Comparison of ENCODE assay signal across 18 cellular contexts in genomic region chr5:51201708-51202107, GRCh38.
A peak's percentile ranks its signal among the peaks of the same experiment; 100 is the strongest.
DNase-seq lines count a peak whose midpoint lies in the region; ATAC-seq, FAIRE-seq and TF ChIP-seq lines count a peak whose summit lies in the region.
"Had no signal": no experiment of that assay in that cellular context is flagged by ENCODE, and none has a peak within 500 bp of the region (broad histone marks: within the 10 kb centered on the region; RNA-seq: fewer than 3 reads in every experiment).

No MANE protein-coding gene starts in this region.

- H3K79me2 ChIP-seq in HepG2 (ENCODE audit: insufficient read depth, low read length): no peaks in the 10 kb centered on the region

- H3K4me3 ChIP-seq in HepG2 (replicated peaks in 1 of 3; ENCODE audit: insufficient read depth in 1 of 3, low read depth in 2 of 3, low read length in 3 of 3) (no peak overlapping the region), right lobe of liver (no peak overlapping the region)
- H3K4me3 ChIP-seq: BLaER1 had no signal

- TF ChIP-seq CTCF in HepG2 (CRISPR knock-in tag; IDR thresholded peaks at IDR 0.05): no peak
- TF ChIP-seq CTCF in right lobe of liver (IDR thresholded peaks at IDR 0.05): no peak

- POLR2A ChIA-PET in HepG2 (lab: Yijun Ruan, JAX): no interaction called here

- H2AFZ ChIP-seq in HepG2 (ENCODE audit: low read length): no peak overlapping the region

- TF ChIP-seq RAD21 in HepG2 (CRISPR knock-in tag; IDR thresholded peaks at IDR 0.05): no peak

- FAIRE-seq in HepG2 (lab: Jason Lieb, UNC) (no peak), G401.6 (lab: Jason Lieb, UNC) (peak; percentile 17)
- FAIRE-seq: GM12891, GM18507, H1 had no signal

- in situ Hi-C loops in HepG2 (cut with HindIII; ENCODE audit: extremely low pct_ligation_motif_present, low pct_unique_long_range_greater_than_20kb): no loop called here

- H3K9ac ChIP-seq in HepG2 (ENCODE audit: insufficient read depth, low read depth, low read length): no peak overlapping the region
- H3K9ac ChIP-seq: BLaER1 had no signal

- TF ChIP-seq POLR2A in HepG2 (IDR thresholded peaks at IDR 0.05; ENCODE audit: insufficient read depth in 1 of 2, low read depth in 2 of 2, low read length in 2 of 2): no peak
- TF ChIP-seq POLR2A in right lobe of liver (IDR thresholded peaks at IDR 0.05): no peak

- H3K9me3 ChIP-seq in HepG2 (ENCODE audit: low read length): no peaks in the 10 kb centered on the region
- H3K9me3 ChIP-seq in right lobe of liver: no peaks in the 10 kb centered on the region
- H3K9me3 ChIP-seq: BLaER1, Caco-2 had no signal

- BruUV-seq in HepG2 (replicated peaks; lab: Mats Ljungman, UMichigan): no TSS peak

- DNase-seq in HepG2 (ENCODE audit: low spot score) (no peak), right lobe of liver (no peak), NCI-H69 (lab: John Stamatoyannopoulos, UW) (peak; percentile 62), GOT3 (lab: John Stamatoyannopoulos, UW) (no peak)
- DNase-seq in effector CD8-positive, alpha-beta T cell (lab: John Stamatoyannopoulos, UW): no peak
- DNase-seq: Caco-2; CD4-positive, CD25-positive, alpha-beta regulatory T cell; CD8-positive, alpha-beta T cell; DND-41; GF-D8; H7; HCEC 1CT had no signal

- no peaks in the 10 kb centered on the region for H4K20me1 ChIP-seq in HepG2 (ENCODE audit: insufficient read depth, low read length)
- H4K20me1 ChIP-seq: BLaER1 had no signal

- H3K27ac ChIP-seq in HepG2 (ENCODE audit: extremely low read length, insufficient read depth, low read length): no peak overlapping the region
- H3K27ac ChIP-seq in right lobe of liver: no peak overlapping the region
- H3K27ac ChIP-seq: BLaER1, C4-2B had no signal

- H3K27me3 ChIP-seq in HepG2 (ENCODE audit: control insufficient read depth in 1 of 2, insufficient read depth in 2 of 2, low read length in 2 of 2): no peaks in the 10 kb centered on the region
- no peaks in the 10 kb centered on the region for H3K27me3 ChIP-seq in right lobe of liver
- H3K27me3 ChIP-seq: BLaER1 had no signal

- ATAC-seq in HepG2: no peak
- ATAC-seq in right lobe of liver: no peak
- ATAC-seq: CD8-positive, alpha-beta T cell had no signal

- no peak overlapping the region for H3K4me2 ChIP-seq in HepG2 (ENCODE audit: low read depth, low read length)
- H3K4me2 ChIP-seq: BLaER1 had no signal

- intact Hi-C loops in HepG2 (cut with micrococcal nuclease; ENCODE audit: unreplicated experiment): loop anchor here (10.0 kb wide), 1 partner anchor 257 kb away; no protein-coding TSS in a partner anchor
- intact Hi-C loops in right lobe of liver (cut with DNase I): no loop called here

- TF ChIP-seq EP300 in HepG2 (IDR thresholded peaks at IDR 0.05; ENCODE audit: low read depth in 2 of 2, low read length in 2 of 2) (no peak), HepG2 (CRISPR knock-in tag; IDR thresholded peaks at IDR 0.05; ENCODE audit: borderline replicate concordance) (no peak)

- CTCF ChIA-PET in HepG2 (lab: Yijun Ruan, JAX; ENCODE audit: low intra/inter-chr PET ratio, low total read pairs): no interaction called here

- WGBS in HepG2 (ENCODE audit: low lambda C conversion rate): 2% methylated on average over 1 of the region's 1 CpG
- WGBS in right lobe of liver (ENCODE audit: insufficient coverage, low coverage, low lambda C conversion rate, missing lambda C conversion rate): 29% methylated on average over 1 of the region's 1 CpG

- H3K36me3 ChIP-seq in HepG2 (replicated peaks in 1 of 2; ENCODE audit: control insufficient read depth in 1 of 2, insufficient read depth in 2 of 2, low read length in 2 of 2) (no peaks in the 10 kb centered on the region), right lobe of liver (no peaks in the 10 kb centered on the region)
- H3K36me3 ChIP-seq: BLaER1 had no signal

- no peaks in the 10 kb centered on the region for H3K4me1 ChIP-seq in HepG2 (ENCODE audit: insufficient read depth, low read length)
- no peaks in the 10 kb centered on the region for H3K4me1 ChIP-seq in right lobe of liver
- H3K4me1 ChIP-seq: BLaER1, Caco-2 had no signal

TF ChIP-seq in HepG2, 621 proteins besides CTCF, POLR2A, EP300 and RAD21:
- TF ChIP-seq ZBTB46 (CRISPR knock-in tag; IDR thresholded peaks at IDR 0.05; ENCODE audit: borderline replicate concordance): no peak
- no peak for TF ChIP-seq ZNF569 (CRISPR knock-in tag; IDR thresholded peaks at IDR 0.05; ENCODE audit: borderline replicate concordance)
- peak; percentile 63 to 84; a peak in 3 of 4 replicates for TF ChIP-seq MAFK (conservative IDR thresholded peaks at IDR 0.05 in 1 of 2, IDR thresholded peaks at IDR 0.05 in 1 of 2; ENCODE audit: low read length in 2 of 2)
- TF ChIP-seq ZNF773 (CRISPR knock-in tag; IDR thresholded peaks at IDR 0.05; ENCODE audit: borderline replicate concordance): no peak
- TF ChIP-seq MAFF (IDR thresholded peaks at IDR 0.05; ENCODE audit: low read depth, low read length): peak; percentile 81
- no peak for TF ChIP-seq STAT6 (CRISPR knock-in tag; IDR thresholded peaks at IDR 0.05; ENCODE audit: borderline replicate concordance)
TF ChIP-seq in HepG2: peak in this region for 2.
